In the genomic region with DNA sequence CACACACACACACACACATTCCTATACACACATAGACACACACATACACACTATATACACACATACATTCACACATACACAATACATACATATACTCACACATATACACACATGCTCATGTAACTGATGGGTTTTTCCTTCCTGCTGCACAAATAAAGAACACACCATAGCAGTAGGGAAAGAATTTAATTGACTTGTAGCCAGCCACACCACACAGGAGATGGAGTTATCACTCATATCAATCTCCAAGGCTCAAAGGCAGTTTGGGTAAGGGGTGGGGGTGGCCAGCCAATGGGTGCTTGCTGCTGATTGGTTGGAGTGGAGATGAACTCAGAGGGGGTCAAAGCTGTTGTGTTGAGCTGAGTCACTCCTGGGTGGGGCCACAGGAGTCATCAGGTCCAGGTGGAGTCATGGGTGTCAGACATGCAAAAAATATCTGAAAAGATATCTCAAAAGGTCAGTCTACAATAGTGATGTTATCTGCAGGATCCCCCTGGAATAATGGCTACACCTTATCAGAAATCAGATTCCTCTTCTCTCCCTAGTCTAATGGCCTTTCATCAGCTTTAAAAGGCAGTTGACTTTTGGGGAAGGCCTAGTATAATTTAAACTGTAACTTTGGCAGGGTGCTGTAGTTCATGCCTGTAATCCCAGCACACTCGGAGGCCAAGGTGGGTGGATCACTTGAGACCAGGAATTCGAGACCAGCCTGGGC, we compare ENCODE assay signal across 8 cellular contexts. TPM values are rescaled to one million over a fixed set of nuclear protein-coding genes. Genes with fewer than 3 reads are reported as not detected.
DNase-seq lines count a peak whose midpoint lies in the region; ATAC-seq, FAIRE-seq and TF ChIP-seq lines count a peak whose summit lies in the region.

No MANE protein-coding gene starts in this region.

- H3K23ac ChIP-seq in H1 (ENCODE audit: insufficient read length), result no peak overlapping the region

- H2BK5ac ChIP-seq in H1 (ENCODE audit: low read depth, low read length), result no peak overlapping the region

- peak; percentile 88 for ATAC-seq in stimulated activated naive CD8-positive, alpha-beta T cell treated with anti-CD3 and anti-CD28 coated beads, Interleukin-15, Interleukin-2, amounts not matched to agents 100 U/mL and 50 U/mL, for 24 hours
- no peak for ATAC-seq in left lobe of liver

- intact Hi-C loops in PC-9 (cut with micrococcal nuclease; ENCODE audit: unreplicated experiment), result no loop called here

- H3K36me3 ChIP-seq in PC-9 (ENCODE audit: low read depth) (no peaks in the 10 kb centered on the region), H1 (ENCODE audit: control insufficient read depth in 2 of 4, insufficient read depth in 4 of 4, low read length in 3 of 4) (no peaks in the 10 kb centered on the region)

- no peaks in the 10 kb centered on the region for H3K9me2 ChIP-seq in PC-9 (ENCODE audit: insufficient read depth)

- H3K9me3 ChIP-seq in PC-9 (ENCODE audit: insufficient read depth, low read depth) (no peaks in the 10 kb centered on the region), H1 (ENCODE audit: insufficient read depth in 2 of 2, low read depth in 1 of 2, low read length in 1 of 2) (no peaks in the 10 kb centered on the region)

- H3K9ac ChIP-seq in H1 (replicated peaks in 1 of 4; ENCODE audit: extremely low read depth in 1 of 4, low read depth in 3 of 4, low read length in 3 of 4), result no peak overlapping the region

- H3K14ac ChIP-seq in H1 (ENCODE audit: insufficient read length), result no peak overlapping the region

- H2AFZ ChIP-seq in PC-9 (no peak overlapping the region), H1 (ENCODE audit: low read length) (no peak overlapping the region)

- WGBS in H1 (ENCODE audit: extremely low coverage in 1 of 2, insufficient coverage in 1 of 2, insufficient read length in 1 of 2, insufficient replicate concordance in 2 of 2, low coverage in 1 of 2, low lambda C conversion rate in 2 of 2, missing lambda C conversion rate in 1 of 2), 2 experiments, result 85% methylated on average over 2 of the region's 2 CpGs; no CpG with 5 or more reads in 1 of the 2 experiments

- H2BK12ac ChIP-seq in H1 (ENCODE audit: low read depth, low read length), result peak overlapping the region; percentile 62; the same call in 1 of the 2 replicates

- no peak overlapping the region for H4K5ac ChIP-seq in H1 (ENCODE audit: insufficient read length, low read depth, low read length)

- peak overlapping the region; percentile 9 for H4K91ac ChIP-seq in H1 (replicated peaks; ENCODE audit: insufficient read length, low read length)

- no peak for TF ChIP-seq RAD21 in H1 (IDR thresholded peaks at IDR 0.05 in 1 of 2, conservative IDR thresholded peaks at IDR 0.05 in 1 of 2; ENCODE audit: low read depth in 2 of 2, low read length in 2 of 2)

- no peaks in the 10 kb centered on the region for H3K27me3 ChIP-seq in PC-9 (ENCODE audit: insufficient read depth, low read depth)
- no peaks in the 10 kb centered on the region for H3K27me3 ChIP-seq in H1 (replicated peaks in 1 of 4; ENCODE audit: control insufficient read depth in 3 of 4, extremely low read depth in 1 of 4, insufficient read depth in 3 of 4, low read length in 3 of 4)

- no peak overlapping the region for H2BK15ac ChIP-seq in H1 (ENCODE audit: low read length)

- no peak overlapping the region for H2BK120ac ChIP-seq in H1 (replicated peaks; ENCODE audit: low read depth, low read length)

- H3K4me1 ChIP-seq in PC-9 (replicated peaks; ENCODE audit: insufficient read depth), result peaks cover 21% of the 10 kb centered on the region
- H3K4me1 ChIP-seq in H1 (replicated peaks in 1 of 4; ENCODE audit: control insufficient read depth in 3 of 4, insufficient read depth in 4 of 4, low read length in 3 of 4), result peaks cover 8 to 29% (median 17%) of the 10 kb centered on the region in 4 experiments

- H3K4me2 ChIP-seq in PC-9, result peak overlapping the region; percentile 47
- H3K4me2 ChIP-seq in H1 (ENCODE audit: insufficient read depth in 1 of 2, low read depth in 2 of 2, low read length in 2 of 2), result peak overlapping the region in 1 of 2 experiments; percentile 12; a peak in 1 of 4 replicates

- H3K18ac ChIP-seq in H1 (ENCODE audit: extremely low read depth, low read length), result peak overlapping the region; percentile 15; the same call in 1 of the 2 replicates

- CTCF ChIA-PET in PC-9 (lab: Charles Lee) (interaction anchor here (1.0 kb wide), 1 partner anchor 103 kb away, joined by 4 read pairs; no protein-coding TSS in a partner anchor), H1 (lab: Charles Lee; ENCODE audit: partially characterized antibody) (interaction anchor here (0.9 to 1.9 kb wide), 7 partner anchors 15 to 268 kb away, joined by 3 to 5 read pairs (median 4); no protein-coding TSS in a partner anchor)

- no peak overlapping the region for H3K4ac ChIP-seq in H1 (replicated peaks; ENCODE audit: insufficient read length, low read depth, low read length)

- POLR2A ChIA-PET in PC-9 (lab: Charles Lee; ENCODE audit: unreplicated experiment) (interaction anchor here (0.7 kb wide), 1 partner anchor 96 kb away, joined by 4 read pairs; no protein-coding TSS in a partner anchor), H1 (lab: Charles Lee; ENCODE audit: partially characterized antibody) (interaction anchor here (1.1 kb wide), 1 partner anchor 17 kb away, joined by 3 read pairs; no protein-coding TSS in a partner anchor)

- no peak for TF ChIP-seq EP300 in H1 (IDR thresholded peaks at IDR 0.05; ENCODE audit: borderline replicate concordance in 1 of 2, low read depth in 2 of 2, low read length in 2 of 2)

- H4K20me1 ChIP-seq in PC-9 (ENCODE audit: insufficient read depth), result no peaks in the 10 kb centered on the region
- no peaks in the 10 kb centered on the region for H4K20me1 ChIP-seq in H1 (replicated peaks in 1 of 2; ENCODE audit: control insufficient read depth in 1 of 2, insufficient read depth in 2 of 2, low read length in 2 of 2)

- no peak overlapping the region for H2AK5ac ChIP-seq in H1 (ENCODE audit: low read depth, low read length)

- H3K79me2 ChIP-seq in PC-9 (ENCODE audit: low read depth), result no peaks in the 10 kb centered on the region
- no peaks in the 10 kb centered on the region for H3K79me2 ChIP-seq in H1 (ENCODE audit: control insufficient read depth in 1 of 2, insufficient read depth in 2 of 2, low read length in 2 of 2)

- no TSS peak for BruUV-seq in PC-9 (replicated peaks; lab: Mats Ljungman, UMichigan)

- H3K27ac ChIP-seq in PC-9 (peak overlapping the region; percentile 59; the same call in 1 of the 2 replicates), H1 (ENCODE audit: low read depth, low read length) (no peak overlapping the region)

- H3K56ac ChIP-seq in H1 (replicated peaks; ENCODE audit: insufficient read length, low read depth, low read length), result no peak overlapping the region

- no peak for TF ChIP-seq POLR2A in H1 (IDR thresholded peaks at IDR 0.05; ENCODE audit: control extremely low read depth in 1 of 2, low read depth in 2 of 2, low read length in 2 of 2)

- DNase-seq in activated CD8-positive, alpha-beta memory T cell treated with anti-CD3 and anti-CD28 coated beads, Interleukin-2, amount 50 U/mL, for 4 hours, result peak; percentile 55
- no peak for DNase-seq in activated CD8-positive, alpha-beta memory T cell treated with anti-CD3 and anti-CD28 coated beads, Interleukin-2, amount 50 U/mL, for 48 hours
- DNase-seq in PC-9, result peak; percentile 74 to 86
- DNase-seq in H1 (ENCODE audit: low read depth in 1 of 2, low spot score in 2 of 2), result no peak
- peak; percentile 52 for DNase-seq in stimulated activated naive CD8-positive, alpha-beta T cell treated with anti-CD3 and anti-CD28 coated beads, Interleukin-15, Interleukin-2, amounts not matched to agents 100 U/mL and 50 U/mL, for 24 hours
- DNase-seq in KG1 (lab: John Stamatoyannopoulos, UW), result no peak
- DNase-seq in germinal center (ENCODE audit: low spot score), result no peak
- DNase-seq in left lobe of liver (ENCODE audit: low spot score), result no peak

- no peak overlapping the region; the same call in 1 of the 2 replicates for H4K8ac ChIP-seq in H1 (ENCODE audit: extremely low read depth, insufficient read depth, low read length)

- no peaks in the 10 kb centered on the region; the same call in 1 of the 2 replicates for H3K79me1 ChIP-seq in H1 (ENCODE audit: low read depth, low read length)

- H2BK20ac ChIP-seq in H1 (ENCODE audit: low read length), result no peak overlapping the region; the same call in 1 of the 2 replicates

- no peak for FAIRE-seq in H1 (lab: Jason Lieb, UNC)

- TF ChIP-seq CTCF in PC-9 (conservative IDR thresholded peaks at IDR 0.05) (no peak), H1 (IDR thresholded peaks at IDR 0.05; ENCODE audit: control extremely low read depth in 1 of 3, insufficient read depth in 1 of 3, low read depth in 1 of 3, low read length in 3 of 3) (no peak)

- H3F3A ChIP-seq in PC-9 (ENCODE audit: insufficient read depth, low read depth), result peaks cover 12% of the 10 kb centered on the region; the same call in 1 of the 2 replicates

- H3K4me3 ChIP-seq in PC-9 (no peak overlapping the region), H1 (ENCODE audit: extremely low read depth in 1 of 4, insufficient read depth in 2 of 4, low read depth in 3 of 4, low read length in 4 of 4) (no peak overlapping the region)

- H3K23me2 ChIP-seq in H1 (ENCODE audit: low read depth, low read length), result 0 out of 2 replicates have a peak, but pooled peaks cover 3% of the 10 kb centered on the region

TF ChIP-seq in H1, 55 proteins besides CTCF, POLR2A, EP300 and RAD21 (continues in another document):
- TF ChIP-seq HDAC6 (IDR thresholded peaks at IDR 0.05; ENCODE audit: low read depth, low read length) (no peak), SP1 (IDR thresholded peaks at IDR 0.05; ENCODE audit: low read depth, low read length) (no peak), CHD2 (IDR thresholded peaks at IDR 0.05; ENCODE audit: low read length) (no peak), KDM1A (IDR thresholded peaks at IDR 0.05; ENCODE audit: borderline replicate concordance, low read length) (no peak), FOSL1 (IDR thresholded peaks at IDR 0.05; ENCODE audit: insufficient read depth, low read depth, low read length) (no peak), SRF (IDR thresholded peaks at IDR 0.05; ENCODE audit: low read depth, low read length) (no peak), PHF8 (conservative IDR thresholded peaks at IDR 0.05; ENCODE audit: low read depth, low read length) (no peak), RNF2 (IDR thresholded peaks at IDR 0.05; ENCODE audit: borderline replicate concordance, low read depth, low read length, missing control alignments, poor library complexity, severe bottlenecking) (no peak), YY1 (IDR thresholded peaks at IDR 0.05; ENCODE audit: low read depth, low read length) (no peak)

RNA-seq across cellular contexts. Expression of a gene that starts 46.1 kb away (rescaled TPM):
- 66.2 and 101 TPM in 2 replicates for total RNA-seq in PC-9 (2021)
- total RNA-seq in H1 (2021; fragmentation: NEBNext Ultra II Directional; extraction: Animal tissue kit (Norgen Biotek cat#: 25700)), result 101 and 113 TPM in 2 replicates
- 140 and 261 TPM in 2 replicates for polyA plus RNA-seq in H1 (2011; rRNA removed)
- polyA plus RNA-seq in H1 (2011; cell fraction: cytosol; rRNA removed), result 182 TPM
- 463 TPM for polyA plus RNA-seq in H1 (2011; cell fraction: nucleus; rRNA removed)
- polyA plus RNA-seq in H1 (2012, experiment 1 of 2), result 96.0 to 127 TPM (median 113 TPM) in 4 replicates
- polyA plus RNA-seq in H1 (2012, experiment 2 of 2), result 29.4 TPM
- 74.6 TPM for polyA plus RNA-seq in H1 (2013, experiment 1 of 2)
- polyA plus RNA-seq in H1 (2013, experiment 2 of 2), result 66.1 TPM
- 59.7 and 102 TPM in 2 replicates for polyA minus RNA-seq in H1 (2011; rRNA and poly(A)+ RNA removed)
- 76.1 TPM for polyA minus RNA-seq in H1 (2011; cell fraction: cytosol; rRNA and poly(A)+ RNA removed)
- 120 TPM for polyA minus RNA-seq in H1 (2011; cell fraction: nucleus; rRNA and poly(A)+ RNA removed)
- total RNA-seq in left lobe of liver, result 37.5 TPM

Comparison
In these comparisons a context has a peak if more than half of its experiments do, and no peak if none do; other contexts are left out.
1. DNase-seq: peak in activated CD8-positive, alpha-beta memory T cell treated with anti-CD3 and anti-CD28 coated beads, Interleukin-2, amount 50 U/mL, for 4 hours (single experiment), PC-9 (2 of 2) and stimulated activated naive CD8-positive, alpha-beta T cell treated with anti-CD3 and anti-CD28 coated beads, Interleukin-15, Interleukin-2, amounts not matched to agents 100 U/mL and 50 U/mL, for 24 hours (single experiment); none in activated CD8-positive, alpha-beta memory T cell treated with anti-CD3 and anti-CD28 coated beads, Interleukin-2, amount 50 U/mL, for 48 hours (single experiment), H1 (0 of 2), KG1 (single experiment), germinal center (single experiment) and left lobe of liver (single experiment).